7 cellular contexts compared by ENCODE assay signal in the genomic region with DNA sequence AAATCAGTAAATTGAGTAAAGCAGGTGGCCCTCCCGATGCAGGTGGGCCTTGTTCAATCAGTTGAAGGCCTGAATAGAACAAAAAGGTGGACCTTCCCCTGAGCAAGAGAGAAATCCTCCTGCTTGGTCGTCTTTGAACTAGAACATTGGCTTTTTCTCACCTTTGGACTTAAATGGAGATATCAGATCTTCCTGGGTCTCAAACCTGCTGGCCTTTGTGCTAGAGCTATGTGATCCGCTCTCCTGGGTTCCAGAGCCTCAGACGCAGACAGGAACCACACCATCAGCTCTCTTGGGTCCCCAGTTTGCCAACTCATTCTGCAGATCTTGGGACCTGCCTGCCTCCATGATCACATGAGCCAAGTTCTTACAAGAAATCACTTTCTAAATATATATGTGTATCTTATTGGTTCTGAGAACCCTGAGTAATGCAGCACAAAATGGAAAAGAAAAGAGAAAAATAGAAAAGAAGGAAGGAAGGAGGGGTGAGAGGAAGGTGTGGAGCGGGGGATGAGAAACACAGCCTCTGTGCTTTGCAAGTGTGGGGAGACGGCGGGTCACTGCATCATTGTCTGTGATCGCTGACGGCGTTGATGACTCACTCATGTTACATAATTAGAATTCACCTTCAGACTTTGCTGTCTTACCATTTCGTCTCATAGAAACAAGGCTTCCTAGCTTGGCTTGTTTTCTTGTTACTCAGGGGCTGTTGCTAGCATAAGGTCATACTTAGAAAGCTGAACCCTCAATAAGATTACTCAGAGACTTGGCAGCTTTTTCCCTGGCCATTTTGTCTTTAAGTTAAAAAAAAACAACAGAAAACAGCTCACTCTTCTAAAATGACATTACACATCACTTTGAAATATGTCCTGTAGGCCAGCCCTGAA.
A peak's percentile ranks its signal among the peaks of the same experiment; 100 is the strongest.
DNase-seq lines count a peak whose midpoint lies in the region; ATAC-seq lines count a peak whose summit lies in the region.

No MANE protein-coding gene starts in this region.

- no peak overlapping the region for H4K5ac ChIP-seq in mesendoderm (ENCODE audit: low read length)

- H2AK5ac ChIP-seq in mesendoderm (ENCODE audit: low read length) = no peak overlapping the region

- peak overlapping the region; percentile 21 for H3K18ac ChIP-seq in mesendoderm (ENCODE audit: low read length)

- no peaks in the 10 kb centered on the region for H3K4me1 ChIP-seq in mesendoderm (ENCODE audit: control insufficient read depth, low read depth, low read length)

- no peak overlapping the region for H3K23ac ChIP-seq in mesendoderm (ENCODE audit: low read length)

- H3K4me3 ChIP-seq in mesendoderm (ENCODE audit: low read length) = no peak overlapping the region

- no peaks in the 10 kb centered on the region for H3K27me3 ChIP-seq in mesendoderm (ENCODE audit: insufficient read depth, low read length, poor library complexity)

- no peak overlapping the region for H3K4ac ChIP-seq in mesendoderm (ENCODE audit: low read depth, low read length)

- no peaks in the 10 kb centered on the region for H3K79me2 ChIP-seq in mesendoderm (ENCODE audit: control insufficient read depth, insufficient read depth, low read length)

- no peaks in the 10 kb centered on the region for H3K79me1 ChIP-seq in mesendoderm (ENCODE audit: low read length)

- no peak overlapping the region for H2BK15ac ChIP-seq in mesendoderm (replicated peaks; ENCODE audit: low read depth)

- no peaks in the 10 kb centered on the region for H3K36me3 ChIP-seq in mesendoderm (ENCODE audit: control insufficient read depth, insufficient read depth, low read length)

- H4K8ac ChIP-seq in mesendoderm (ENCODE audit: low read depth, low read length) = no peak overlapping the region

- no peak overlapping the region for H2BK5ac ChIP-seq in mesendoderm (ENCODE audit: low read length)

- ATAC-seq in GM19023 (IDR thresholded peaks at IDR 0.05; ENCODE audit: unreplicated experiment) = peak; percentile 79
- peak; percentile 74 for ATAC-seq in HG03439 (IDR thresholded peaks at IDR 0.05; ENCODE audit: unreplicated experiment)

- H2BK120ac ChIP-seq in mesendoderm (ENCODE audit: low read depth, low read length) = no peak overlapping the region

- H3K4me2 ChIP-seq in mesendoderm (ENCODE audit: low read length) = no peak overlapping the region

- no peak overlapping the region for H3K27ac ChIP-seq in mesendoderm (ENCODE audit: low read depth, low read length)

- no CpG with 5 or more reads among the region's 11 CpGs for WGBS in mesendoderm (ENCODE audit: extremely low coverage, insufficient coverage, low lambda C conversion rate)

- H3K9ac ChIP-seq in mesendoderm (ENCODE audit: low read length) = no peak overlapping the region

- no peak overlapping the region for H3K56ac ChIP-seq in mesendoderm (ENCODE audit: low read length)

- DNase-seq in UCSD-AML1 (lab: John Stamatoyannopoulos, UW; ENCODE audit: unreplicated experiment) (peak; percentile 33), mesendoderm (peak; percentile 85), NCI-H82 treated with DMSO at 0.1 percent for 48 hours (lab: John Stamatoyannopoulos, UW; ENCODE audit: unreplicated experiment) (no peak)
- DNase-seq in central memory CD4-positive, alpha-beta T cell = peak; percentile 73
- DNase-seq in stimulated activated CD8-positive, alpha-beta memory T cell treated with anti-CD3 and anti-CD28 coated beads, Interleukin-12 subunit alpha, Interleukin-12 subunit beta, amount 100 ng/mL, for 1 hour (ENCODE audit: low read depth) = peak; percentile 39
